In genomic region chr5:167699434-167699833, GRCh38 we compare ENCODE assay signal across 10 cellular contexts.
DNase-seq lines count a peak whose midpoint lies in the region; ATAC-seq and TF ChIP-seq lines count a peak whose summit lies in the region.
"Had no signal": no experiment of that assay in that cellular context is flagged by ENCODE, and none has a peak within 500 bp of the region (broad histone marks: within the 10 kb centered on the region; RNA-seq: fewer than 3 reads in every experiment).

No MANE protein-coding gene starts in this region.

- peaks cover 2% of the 10 kb centered on the region for H3K9me3 Mint-ChIP-seq in activated naive CD8-positive, alpha-beta T cell treated with anti-CD3 and anti-CD28 coated beads for 36 hours

- CTCF ChIA-PET in AG04449 (lab: Yijun Ruan, JAX): interaction anchor here (1.2 to 1.6 kb wide), 3 partner anchors 24 to 187 kb away, joined by 3 to 4 read pairs (median 3); no protein-coding TSS in a partner anchor

- ATAC-seq in HG03432 (IDR thresholded peaks at IDR 0.05; ENCODE audit: unreplicated experiment) (peak; percentile 67), GM18519 (IDR thresholded peaks at IDR 0.05; ENCODE audit: low FRiP score, unreplicated experiment) (no peak), GM18517 (IDR thresholded peaks at IDR 0.05; ENCODE audit: unreplicated experiment) (no peak)

- H3K4me3 ChIP-seq in AG04449 (ENCODE audit: low read depth, low read length) (no peak overlapping the region), dorsolateral prefrontal cortex (no peak overlapping the region)

- DNase-seq in AG04449 (ENCODE audit: low read depth, low spot score): peak; percentile 99
- DNase-seq in astrocyte of the hippocampus (ENCODE audit: low read depth, low spot score): peak; percentile 98
- peak; percentile 100 for DNase-seq in iris pigment epithelial cell (ENCODE audit: low read depth)
- no peak for DNase-seq in activated naive CD8-positive, alpha-beta T cell treated with anti-CD3 and anti-CD28 coated beads for 36 hours
- no peak for DNase-seq in dorsolateral prefrontal cortex
- DNase-seq: CD4-positive, CD25-positive, alpha-beta regulatory T cell had no signal

- H3K27me3 Mint-ChIP-seq in activated naive CD8-positive, alpha-beta T cell treated with anti-CD3 and anti-CD28 coated beads for 36 hours: no peaks in the 10 kb centered on the region
- H3K27me3 Mint-ChIP-seq: CD4-positive, CD25-positive, alpha-beta regulatory T cell had no signal

- intact Hi-C loops in dorsolateral prefrontal cortex (cut with DNase I): no loop called here

- H3K4me3 Mint-ChIP-seq in activated naive CD8-positive, alpha-beta T cell treated with anti-CD3 and anti-CD28 coated beads for 36 hours: no peak overlapping the region
- H3K4me3 Mint-ChIP-seq: CD4-positive, CD25-positive, alpha-beta regulatory T cell had no signal

- H3K27ac ChIP-seq in dorsolateral prefrontal cortex: no peak overlapping the region
- H3K27ac ChIP-seq: parathyroid adenoma had no signal

- H3K4me1 Mint-ChIP-seq in activated naive CD8-positive, alpha-beta T cell treated with anti-CD3 and anti-CD28 coated beads for 36 hours: no peaks in the 10 kb centered on the region
- H3K4me1 Mint-ChIP-seq: CD4-positive, CD25-positive, alpha-beta regulatory T cell had no signal

- TF ChIP-seq CTCF in AG04449 (IDR thresholded peaks at IDR 0.05; ENCODE audit: insufficient read depth, low read length, missing control alignments): no peak
- no peak for TF ChIP-seq CTCF in dorsolateral prefrontal cortex (IDR thresholded peaks at IDR 0.05 in 54 of 56, conservative IDR thresholded peaks at IDR 0.05 in 2 of 56; ENCODE audit: low read depth in 1 of 56, partially characterized antibody in 56 of 56)

- no peaks in the 10 kb centered on the region for H3K27me3 ChIP-seq in dorsolateral prefrontal cortex

- H3K36me3 Mint-ChIP-seq in activated naive CD8-positive, alpha-beta T cell treated with anti-CD3 and anti-CD28 coated beads for 36 hours: no peaks in the 10 kb centered on the region
- H3K36me3 Mint-ChIP-seq: CD4-positive, CD25-positive, alpha-beta regulatory T cell had no signal

- POLR2A ChIA-PET in AG04449 (lab: Yijun Ruan, JAX): interaction anchor here (0.7 to 1.4 kb wide), 4 partner anchors 11 to 116 kb away, joined by 3 to 8 read pairs (median 5); no protein-coding TSS in a partner anchor

- no peak overlapping the region for H3K27ac Mint-ChIP-seq in activated naive CD8-positive, alpha-beta T cell treated with anti-CD3 and anti-CD28 coated beads for 36 hours
- H3K27ac Mint-ChIP-seq: CD4-positive, CD25-positive, alpha-beta regulatory T cell had no signal

Comparison
In these comparisons a context has a peak if more than half of its experiments do, and no peak if none do; other contexts are left out.
1. DNase-seq: peak in AG04449 (single experiment), astrocyte of the hippocampus (single experiment) and iris pigment epithelial cell (single experiment); none in activated naive CD8-positive, alpha-beta T cell treated with anti-CD3 and anti-CD28 coated beads for 36 hours (single experiment) and dorsolateral prefrontal cortex (0 of 10).